ENCODE assay signal across 20 cellular contexts in the genomic region with DNA sequence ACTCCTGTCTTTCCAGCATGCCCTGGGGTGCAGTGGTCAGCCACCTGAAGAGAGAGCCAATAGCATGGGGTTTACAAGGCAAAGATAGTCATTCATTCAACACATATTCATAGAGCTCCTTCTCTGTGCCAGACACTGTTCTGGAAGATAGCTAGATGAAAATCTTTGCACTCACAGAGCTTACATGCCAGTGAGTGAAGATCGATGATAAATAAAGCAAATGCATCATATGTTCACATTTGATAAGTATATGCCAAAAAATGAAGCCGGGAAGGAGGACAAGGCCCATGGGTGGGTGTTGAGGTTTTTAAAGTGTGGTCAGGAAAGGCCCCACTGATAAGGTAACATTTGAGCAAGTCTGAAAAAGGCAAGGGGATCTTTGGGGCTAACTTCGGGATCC.
"Had no signal": no experiment of that assay in that cellular context is flagged by ENCODE, and none has a peak within 500 bp of the region (broad histone marks: within the 10 kb centered on the region; RNA-seq: fewer than 3 reads in every experiment).

No MANE protein-coding gene starts in this region.

- H3K36me3 Mint-ChIP-seq: immature natural killer cell had no signal

- H3K4me1 Mint-ChIP-seq: naive B cell had no signal

- H2AFZ ChIP-seq: parathyroid adenoma had no signal

- DNase-seq: effector memory CD4-positive, alpha-beta T cell; glutamatergic neuron; immature natural killer cell; left lung; mesenchymal stem cell; midbrain; naive B cell; stimulated activated CD4-positive, alpha-beta T cell treated with anti-CD3 and anti-CD28 coated beads, Interleukin-2, amount 100 ng/mL, for 24 hours; stimulated activated naive CD4-positive, alpha-beta T cell; stomach; substantia nigra; trophoblast cell had no signal

- H3K36me3 ChIP-seq: left lung, prostate gland, stomach had no signal

- H3K79me2 ChIP-seq: parathyroid adenoma had no signal

- H3K27me3 Mint-ChIP-seq: naive B cell had no signal

- H3K27ac ChIP-seq: esophagus muscularis mucosa, gastroesophageal sphincter, left lung, parathyroid adenoma, prostate gland, stomach, thoracic aorta had no signal

- H3K27ac Mint-ChIP-seq: immature natural killer cell, naive B cell, nephron had no signal

- H3K27me3 ChIP-seq: esophagus muscularis mucosa, gastroesophageal sphincter, left lung, stomach had no signal

- H3K4me3 ChIP-seq: esophagus muscularis mucosa, gastroesophageal sphincter, left lung, lung, prostate gland, stomach, thoracic aorta had no signal

- H3K4me1 ChIP-seq: parathyroid adenoma, prostate gland had no signal

- H3K9me3 Mint-ChIP-seq: immature natural killer cell, nephron had no signal

- H3K9ac ChIP-seq: parathyroid adenoma had no signal

- ATAC-seq: gastroesophageal sphincter, left lung, sciatic nerve had no signal

- H3K9me3 ChIP-seq: esophagus muscularis mucosa, gastroesophageal sphincter, left lung, prostate gland, stomach, thoracic aorta had no signal

- H3K4me3 Mint-ChIP-seq: immature natural killer cell, naive B cell, nephron had no signal
